ENCODE assay signal across 17 cellular contexts in the genomic region with DNA sequence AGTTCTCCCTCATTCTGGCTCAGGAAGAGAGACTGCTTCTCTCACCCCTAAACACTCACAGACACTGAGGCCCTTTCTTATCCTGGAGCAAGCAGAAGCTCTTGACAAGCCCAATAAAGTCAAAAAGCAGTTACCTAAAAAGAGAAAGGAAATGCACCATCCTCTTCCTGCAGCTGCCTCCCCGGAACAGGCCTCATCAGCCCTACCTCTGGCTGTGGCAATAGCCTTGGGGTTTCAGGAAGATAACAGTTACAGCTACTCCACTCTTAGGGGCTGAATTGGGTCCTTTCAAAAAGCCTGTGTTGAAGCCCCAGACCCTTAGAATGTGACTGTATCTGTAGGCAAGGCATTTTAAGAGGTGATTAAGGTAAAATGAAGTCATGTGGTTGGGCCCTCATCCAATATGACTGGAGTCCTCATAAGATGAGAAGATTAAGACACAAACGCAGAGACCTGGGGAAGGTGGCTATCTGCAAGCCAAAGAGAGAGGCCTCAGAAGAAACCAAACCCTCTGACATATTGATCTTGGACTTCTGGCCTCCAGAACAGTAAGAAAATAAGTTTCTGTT. TPM values are rescaled to one million over a fixed set of nuclear protein-coding genes. Genes with fewer than 3 reads are reported as not detected.
DNase-seq lines count a peak whose midpoint lies in the region; ATAC-seq and TF ChIP-seq lines count a peak whose summit lies in the region.
"Had no signal": no experiment of that assay in that cellular context is flagged by ENCODE, and none has a peak within 500 bp of the region (broad histone marks: within the 10 kb centered on the region; RNA-seq: fewer than 3 reads in every experiment).

No MANE protein-coding gene starts in this region.

- H3F3A ChIP-seq in GM23338 (replicated peaks; ENCODE audit: low read depth), result no peaks in the 10 kb centered on the region

- peaks cover 56% of the 10 kb centered on the region for H3K4me1 Mint-ChIP-seq in CD14-positive monocyte
- H3K4me1 Mint-ChIP-seq in GM23338, result peaks cover 39% of the 10 kb centered on the region
- peaks cover 15% of the 10 kb centered on the region for H3K4me1 Mint-ChIP-seq in mesothelial cell of epicardium

- H3K27me3 ChIP-seq in GM23338 (ENCODE audit: insufficient read depth), result no peaks in the 10 kb centered on the region
- H3K27me3 ChIP-seq: BE2C had no signal

- H3K9me3 Mint-ChIP-seq in CD14-positive monocyte, result peaks cover 17 to 32% (median 31%) of the 10 kb centered on the region in 7 donors
- H3K9me3 Mint-ChIP-seq in GM23338, result peaks cover 45% of the 10 kb centered on the region
- H3K9me3 Mint-ChIP-seq in mesothelial cell of epicardium, result peaks cover 24% of the 10 kb centered on the region

- H3K9me2 ChIP-seq in GM23338 (ENCODE audit: insufficient read depth), result peaks cover 12% of the 10 kb centered on the region

- H3K4me2 ChIP-seq in GM23338, result no peak overlapping the region

- H2AFZ ChIP-seq in GM23338, result peak overlapping the region; percentile 32; the same call in 1 of the 2 replicates

- H3K36me3 ChIP-seq in GM23338 (ENCODE audit: insufficient read depth), result peaks cover 13% of the 10 kb centered on the region; the same call in 1 of the 2 replicates
- H3K36me3 ChIP-seq: BE2C had no signal

- H3K4me1 ChIP-seq in GM23338 (ENCODE audit: insufficient read depth), result peaks cover 26% of the 10 kb centered on the region
- H3K4me1 ChIP-seq: BE2C had no signal

- TF ChIP-seq CTCF in CD14-positive monocyte (IDR thresholded peaks at IDR 0.05), result no peak
- TF ChIP-seq CTCF in GM23338 (conservative IDR thresholded peaks at IDR 0.05; ENCODE audit: low read depth in 2 of 2), result no peak
- no peak for TF ChIP-seq CTCF in mesothelial cell of epicardium (IDR thresholded peaks at IDR 0.05; ENCODE audit: unreplicated experiment)

- no peak overlapping the region for H3K4me3 ChIP-seq in GM23338
- H3K4me3 ChIP-seq: GM12878 had no signal

- peaks cover 7 to 11% of the 10 kb centered on the region in 2 donors for H3K36me3 Mint-ChIP-seq in CD14-positive monocyte
- H3K36me3 Mint-ChIP-seq in GM23338 (ENCODE audit: low read depth), result peaks cover 39% of the 10 kb centered on the region
- peaks cover 4% of the 10 kb centered on the region for H3K36me3 Mint-ChIP-seq in mesothelial cell of epicardium

- H3K4me3 Mint-ChIP-seq in CD14-positive monocyte (peak overlapping the region in 1 of 2 donors; percentile 11), GM23338 (no peak overlapping the region), mesothelial cell of epicardium (no peak overlapping the region)

- no peak overlapping the region for H3K27ac ChIP-seq in GM23338 (ENCODE audit: low read depth)

- H3K27me3 Mint-ChIP-seq in CD14-positive monocyte (ENCODE audit: low read depth in 3 of 3), result peaks cover 0 to 2% (median 0%) of the 10 kb centered on the region in 3 donors
- peaks cover 9% of the 10 kb centered on the region for H3K27me3 Mint-ChIP-seq in GM23338 (ENCODE audit: insufficient read depth, low read depth, poor library complexity)
- no peaks in the 10 kb centered on the region for H3K27me3 Mint-ChIP-seq in mesothelial cell of epicardium (ENCODE audit: low read depth)

- H3K79me2 ChIP-seq in GM23338 (replicated peaks; ENCODE audit: insufficient read depth), result no peaks in the 10 kb centered on the region

- ATAC-seq in GM23338 (no peak), HG03025 (IDR thresholded peaks at IDR 0.05; ENCODE audit: low FRiP score, unreplicated experiment) (no peak)
- ATAC-seq: GM12878, PC-3 had no signal

- peak overlapping the region; percentile 66 to 98 (median 94) for H3K27ac Mint-ChIP-seq in CD14-positive monocyte
- no peak overlapping the region for H3K27ac Mint-ChIP-seq in GM23338
- H3K27ac Mint-ChIP-seq in mesothelial cell of epicardium, result peak overlapping the region; percentile 2

- intact Hi-C loops in CD14-positive monocyte (cut with micrococcal nuclease), result loop anchor here (5.0 to 10.0 kb wide), 2 partner anchors 60 to 122 kb away; a partner anchor contains a TSS

- H4K20me1 ChIP-seq in GM23338 (replicated peaks; ENCODE audit: insufficient read depth), result no peaks in the 10 kb centered on the region

- DNase-seq in CD14-positive monocyte (ENCODE audit: low spot score), result no peak
- no peak for DNase-seq in GM23338 (ENCODE audit: low spot score)
- peak; percentile 21 for DNase-seq in OCI-M1 (lab: John Stamatoyannopoulos, UW)
- no peak for DNase-seq in mesothelial cell of epicardium (ENCODE audit: low spot score in 2 of 2, unreplicated experiment in 2 of 2)
- DNase-seq in iPS-NIHi11 (ENCODE audit: low spot score), result no peak
- no peak for DNase-seq in NAMALWA (ENCODE audit: low spot score)
- no peak for DNase-seq in D341Med (ENCODE audit: low spot score)
- DNase-seq: BE2C, DMS153, NCI-H1436 treated with DMSO at 0.1 percent for 48 hours, NCI-H2081, NCI-H226, NCI-H69, PC-3, T-helper 1 cell had no signal

TF ChIP-seq in GM23338, 12 proteins besides CTCF, POLR2A, EP300 and RAD21:
- TF ChIP-seq, protein P1, sequence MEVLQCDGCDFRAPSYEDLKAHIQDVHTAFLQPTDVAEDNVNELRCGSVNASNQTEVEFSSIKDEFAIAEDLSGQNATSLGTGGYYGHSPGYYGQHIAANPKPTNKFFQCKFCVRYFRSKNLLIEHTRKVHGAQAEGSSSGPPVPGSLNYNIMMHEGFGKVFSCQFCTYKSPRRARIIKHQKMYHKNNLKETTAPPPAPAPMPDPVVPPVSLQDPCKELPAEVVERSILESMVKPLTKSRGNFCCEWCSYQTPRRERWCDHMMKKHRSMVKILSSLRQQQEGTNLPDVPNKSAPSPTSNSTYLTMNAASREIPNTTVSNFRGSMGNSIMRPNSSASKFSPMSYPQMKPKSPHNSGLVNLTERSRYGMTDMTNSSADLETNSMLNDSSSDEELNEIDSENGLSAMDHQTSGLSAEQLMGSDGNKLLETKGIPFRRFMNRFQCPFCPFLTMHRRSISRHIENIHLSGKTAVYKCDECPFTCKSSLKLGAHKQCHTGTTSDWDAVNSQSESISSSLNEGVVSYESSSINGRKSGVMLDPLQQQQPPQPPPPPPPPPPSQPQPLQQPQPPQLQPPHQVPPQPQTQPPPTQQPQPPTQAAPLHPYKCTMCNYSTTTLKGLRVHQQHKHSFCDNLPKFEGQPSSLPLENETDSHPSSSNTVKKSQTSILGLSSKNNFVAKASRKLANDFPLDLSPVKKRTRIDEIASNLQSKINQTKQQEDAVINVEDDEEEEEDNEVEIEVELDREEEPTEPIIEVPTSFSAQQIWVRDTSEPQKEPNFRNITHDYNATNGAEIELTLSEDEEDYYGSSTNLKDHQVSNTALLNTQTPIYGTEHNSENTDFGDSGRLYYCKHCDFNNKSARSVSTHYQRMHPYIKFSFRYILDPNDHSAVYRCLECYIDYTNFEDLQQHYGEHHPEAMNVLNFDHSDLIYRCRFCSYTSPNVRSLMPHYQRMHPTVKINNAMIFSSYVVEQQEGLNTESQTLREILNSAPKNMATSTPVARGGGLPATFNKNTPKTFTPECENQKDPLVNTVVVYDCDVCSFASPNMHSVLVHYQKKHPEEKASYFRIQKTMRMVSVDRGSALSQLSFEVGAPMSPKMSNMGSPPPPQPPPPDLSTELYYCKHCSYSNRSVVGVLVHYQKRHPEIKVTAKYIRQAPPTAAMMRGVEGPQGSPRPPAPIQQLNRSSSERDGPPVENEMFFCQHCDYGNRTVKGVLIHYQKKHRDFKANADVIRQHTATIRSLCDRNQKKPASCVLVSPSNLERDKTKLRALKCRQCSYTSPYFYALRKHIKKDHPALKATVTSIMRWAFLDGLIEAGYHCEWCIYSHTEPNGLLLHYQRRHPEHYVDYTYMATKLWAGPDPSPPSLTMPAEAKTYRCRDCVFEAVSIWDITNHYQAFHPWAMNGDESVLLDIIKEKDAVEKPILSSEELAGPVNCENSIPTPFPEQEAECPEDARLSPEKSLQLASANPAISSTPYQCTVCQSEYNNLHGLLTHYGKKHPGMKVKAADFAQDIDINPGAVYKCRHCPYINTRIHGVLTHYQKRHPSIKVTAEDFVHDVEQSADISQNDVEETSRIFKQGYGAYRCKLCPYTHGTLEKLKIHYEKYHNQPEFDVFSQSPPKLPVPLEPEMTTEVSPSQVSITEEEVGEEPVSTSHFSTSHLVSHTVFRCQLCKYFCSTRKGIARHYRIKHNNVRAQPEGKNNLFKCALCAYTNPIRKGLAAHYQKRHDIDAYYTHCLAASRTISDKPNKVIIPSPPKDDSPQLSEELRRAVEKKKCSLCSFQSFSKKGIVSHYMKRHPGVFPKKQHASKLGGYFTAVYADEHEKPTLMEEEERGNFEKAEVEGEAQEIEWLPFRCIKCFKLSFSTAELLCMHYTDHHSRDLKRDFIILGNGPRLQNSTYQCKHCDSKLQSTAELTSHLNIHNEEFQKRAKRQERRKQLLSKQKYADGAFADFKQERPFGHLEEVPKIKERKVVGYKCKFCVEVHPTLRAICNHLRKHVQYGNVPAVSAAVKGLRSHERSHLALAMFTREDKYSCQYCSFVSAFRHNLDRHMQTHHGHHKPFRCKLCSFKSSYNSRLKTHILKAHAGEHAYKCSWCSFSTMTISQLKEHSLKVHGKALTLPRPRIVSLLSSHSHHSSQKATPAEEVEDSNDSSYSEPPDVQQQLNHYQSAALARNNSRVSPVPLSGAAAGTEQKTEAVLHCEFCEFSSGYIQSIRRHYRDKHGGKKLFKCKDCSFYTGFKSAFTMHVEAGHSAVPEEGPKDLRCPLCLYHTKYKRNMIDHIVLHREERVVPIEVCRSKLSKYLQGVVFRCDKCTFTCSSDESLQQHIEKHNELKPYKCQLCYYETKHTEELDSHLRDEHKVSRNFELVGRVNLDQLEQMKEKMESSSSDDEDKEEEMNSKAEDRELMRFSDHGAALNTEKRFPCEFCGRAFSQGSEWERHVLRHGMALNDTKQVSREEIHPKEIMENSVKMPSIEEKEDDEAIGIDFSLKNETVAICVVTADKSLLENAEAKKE (CRISPR knock-in tag; IDR thresholded peaks at IDR 0.05), result no peak
- TF ChIP-seq ZNF114 (CRISPR knock-in tag; IDR thresholded peaks at IDR 0.05) (no peak), JUNB (IDR thresholded peaks at IDR 0.05; ENCODE audit: unreplicated experiment) (no peak), ZNF331 (CRISPR knock-in tag; IDR thresholded peaks at IDR 0.05; ENCODE audit: low read depth) (no peak), CREB1 (CRISPR knock-in tag; IDR thresholded peaks at IDR 0.05; ENCODE audit: low read depth) (no peak)

RNA-seq across cellular contexts. Expression of a gene that starts 3.5 kb away (rescaled TPM):
- polyA plus RNA-seq in CD14-positive monocyte, result 10 to 100 TPM in 1 of 2 donors, 1 to 10 TPM in 1; 6.8 to 16.3 TPM
- 0.62 and 0.94 TPM in 2 replicates for total RNA-seq in GM23338 (2014; rRNA removed; shearing (Covaris generic))
- 0.57 and 1.2 TPM in 2 replicates for polyA plus RNA-seq in GM23338 (2016; fragmentation: Nextera tagmentation; extraction: Ambion mirVana)
- 0.58 to 0.89 TPM (median 0.79 TPM) in 3 replicates for total RNA-seq in mesothelial cell of epicardium
- total RNA-seq: GM12878 had no signal
- polyA plus RNA-seq: GM12878 had no signal

RNA-seq across cellular contexts. Expression of a gene that starts 11.4 kb away (rescaled TPM):
- under 1 TPM in 1 of 2 donors, not detected in 1; 0.62 TPM for polyA plus RNA-seq in CD14-positive monocyte
- 10.4 and 11.6 TPM in 2 replicates for total RNA-seq in GM23338 (2014; rRNA removed; shearing (Covaris generic))
- 7.5 and 7.7 TPM in 2 replicates for polyA plus RNA-seq in GM23338 (2016; fragmentation: Nextera tagmentation; extraction: Ambion mirVana)
- 1.9 to 2.2 TPM (median 1.9 TPM) in 3 replicates for total RNA-seq in mesothelial cell of epicardium
- total RNA-seq: GM12878, PC-3 had no signal
- polyA plus RNA-seq: GM12878 had no signal

RNA-seq across cellular contexts. Expression of a gene that starts 34.3 kb away (rescaled TPM):
- polyA plus RNA-seq in CD14-positive monocyte, result 100 to 1,000 TPM; 101 to 119 TPM
- 0.69 and 3.3 TPM in 2 replicates for total RNA-seq in GM23338 (2014; rRNA removed; shearing (Covaris generic))
- 4.6 and 5.0 TPM in 2 replicates for polyA plus RNA-seq in GM23338 (2016; fragmentation: Nextera tagmentation; extraction: Ambion mirVana)
- total RNA-seq in mesothelial cell of epicardium, result 1.2 to 1.9 TPM (median 1.7 TPM) in 3 replicates
